8 cellular contexts compared by ENCODE assay signal in genomic region chr7:18345641-18346234, GRCh38.
DNase-seq lines count a peak whose midpoint lies in the region; ATAC-seq and TF ChIP-seq lines count a peak whose summit lies in the region.

No MANE protein-coding gene starts in this region.

- no peaks in the 10 kb centered on the region for H3K4me1 Mint-ChIP-seq in stimulated activated effector memory CD8-positive, alpha-beta T cell treated with anti-CD3 and anti-CD28 coated beads, Interleukin-12 subunit alpha, Interleukin-12 subunit beta, amount 100 ng/mL, for 72 hours

- H3K4me3 Mint-ChIP-seq in stimulated activated effector memory CD8-positive, alpha-beta T cell treated with anti-CD3 and anti-CD28 coated beads, Interleukin-12 subunit alpha, Interleukin-12 subunit beta, amount 100 ng/mL, for 72 hours: no peak overlapping the region

- H3K27ac Mint-ChIP-seq in stimulated activated effector memory CD8-positive, alpha-beta T cell treated with anti-CD3 and anti-CD28 coated beads, Interleukin-12 subunit alpha, Interleukin-12 subunit beta, amount 100 ng/mL, for 72 hours: no peak overlapping the region

- TF ChIP-seq CTCF in AG09319 (IDR thresholded peaks at IDR 0.05; ENCODE audit: low read depth, low read length): peak; percentile 84
- peak; percentile 67 for TF ChIP-seq CTCF in GM12872 (IDR thresholded peaks at IDR 0.05; ENCODE audit: insufficient read depth, low read depth, low read length)

- ATAC-seq in HG03442 (IDR thresholded peaks at IDR 0.05; ENCODE audit: unreplicated experiment) (peak; percentile 53), HG03196 (IDR thresholded peaks at IDR 0.05; ENCODE audit: unreplicated experiment) (no peak)
- peak; percentile 42 for ATAC-seq in stimulated activated effector memory CD8-positive, alpha-beta T cell treated with anti-CD3 and anti-CD28 coated beads, Interleukin-12 subunit alpha, Interleukin-12 subunit beta, amount 100 ng/mL, for 72 hours

- peaks cover 6% of the 10 kb centered on the region for H3K9me3 Mint-ChIP-seq in stimulated activated effector memory CD8-positive, alpha-beta T cell treated with anti-CD3 and anti-CD28 coated beads, Interleukin-12 subunit alpha, Interleukin-12 subunit beta, amount 100 ng/mL, for 72 hours

- H3K36me3 Mint-ChIP-seq in stimulated activated effector memory CD8-positive, alpha-beta T cell treated with anti-CD3 and anti-CD28 coated beads, Interleukin-12 subunit alpha, Interleukin-12 subunit beta, amount 100 ng/mL, for 72 hours: no peaks in the 10 kb centered on the region

- DNase-seq in AG09319 (ENCODE audit: extremely low read depth, low read depth) (no peak), NCI-H82 (lab: John Stamatoyannopoulos, UW) (peak; percentile 57), astrocyte of the hippocampus (ENCODE audit: low read depth, low spot score) (peak; percentile 76), iPS-NIHi11 (ENCODE audit: low spot score) (peak; percentile 43)
- no peak for DNase-seq in stimulated activated effector memory CD8-positive, alpha-beta T cell treated with anti-CD3 and anti-CD28 coated beads, Interleukin-12 subunit alpha, Interleukin-12 subunit beta, amount 100 ng/mL, for 72 hours (ENCODE audit: low spot score in 2 of 2)

Comparison
In these comparisons a context has a peak if more than half of its experiments do, and no peak if none do; other contexts are left out.
1. DNase-seq: peak in NCI-H82 (single experiment), astrocyte of the hippocampus (single experiment) and iPS-NIHi11 (single experiment); none in AG09319 (single experiment) and stimulated activated effector memory CD8-positive, alpha-beta T cell treated with anti-CD3 and anti-CD28 coated beads, Interleukin-12 subunit alpha, Interleukin-12 subunit beta, amount 100 ng/mL, for 72 hours (0 of 2).